24 cellular contexts compared by ENCODE assay signal in the genomic region with DNA sequence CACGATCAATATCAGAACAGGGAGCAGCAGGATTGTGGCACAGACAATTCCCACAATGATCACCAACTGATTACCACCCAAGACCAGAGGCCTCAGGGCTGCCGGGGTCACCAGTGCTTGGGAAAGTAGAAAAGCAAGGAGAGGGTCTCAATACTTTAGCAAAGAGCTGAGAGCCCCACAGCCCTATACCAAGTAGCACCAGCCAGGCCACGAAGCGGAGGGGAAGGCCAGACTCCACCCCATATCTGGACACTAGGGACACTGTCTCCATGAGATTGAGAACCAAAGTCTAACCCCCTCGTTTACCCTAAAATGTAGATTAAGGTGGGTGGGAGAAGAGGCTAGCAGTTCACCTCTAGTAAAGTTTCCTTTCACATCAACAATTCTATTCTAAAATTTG. TPM values are rescaled to one million over a fixed set of nuclear protein-coding genes. Genes with fewer than 3 reads are reported as not detected.
"Had no signal": no experiment of that assay in that cellular context is flagged by ENCODE, and none has a peak within 500 bp of the region (broad histone marks: within the 10 kb centered on the region; RNA-seq: fewer than 3 reads in every experiment).

No MANE protein-coding gene starts in this region.

- ATAC-seq: K562, WTC11 had no signal

- DNase-seq: activated CD4-positive, CD25-positive, alpha-beta regulatory T cell treated with anti-CD3 and anti-CD28 coated beads, Interleukin-2, amount 50 U/mL, for 72 hours; activated gamma-delta T cell; amygdala; Karpas-422; MM.1S; NCI-H1105; NCI-H1436; NCI-H187; NCI-H2081; NCI-H510A treated with DMSO at 0.1 percent for 48 hours; NCI-H69; NK-92 treated with Interleukin-12 subunit alpha and Interleukin-12 subunit beta, amount 100 ng/mL, for 24 hours; Peyer's patch; SHP77 treated with DMSO at 0.1 percent for 48 hours; T-helper 9 cell had no signal

- H3K27ac Mint-ChIP-seq: activated naive CD4-positive, alpha-beta T cell treated with anti-CD3 and anti-CD28 coated beads for 36 hours; activated naive CD8-positive, alpha-beta T cell; activated T-helper 17 cell treated with anti-CD3 and anti-CD28 coated beads, Interleukin-2, amount 50 U/mL, for 72 hours; brain; WTC11 had no signal

- H3K4me3 Mint-ChIP-seq: activated naive CD4-positive, alpha-beta T cell treated with anti-CD3 and anti-CD28 coated beads for 36 hours; activated naive CD8-positive, alpha-beta T cell; activated T-helper 17 cell treated with anti-CD3 and anti-CD28 coated beads, Interleukin-2, amount 50 U/mL, for 72 hours; brain; WTC11 had no signal

- H3K27me3 Mint-ChIP-seq: activated naive CD8-positive, alpha-beta T cell; activated T-helper 17 cell treated with anti-CD3 and anti-CD28 coated beads, Interleukin-2, amount 50 U/mL, for 72 hours had no signal

- H3K4me3 ChIP-seq: K562, Peyer's patch had no signal

- H3K9me3 Mint-ChIP-seq: activated naive CD4-positive, alpha-beta T cell treated with anti-CD3 and anti-CD28 coated beads for 36 hours; activated T-helper 17 cell treated with anti-CD3 and anti-CD28 coated beads, Interleukin-2, amount 50 U/mL, for 72 hours; brain; T-helper 1 cell treated with Interleukin-12 subunit alpha and Interleukin-12 subunit beta and Interleukin-4 antibody, amounts not matched to agents 30 μg/mL and 1 μg/mL, for 36 hours; WTC11 had no signal

- H3K27me3 ChIP-seq: Peyer's patch had no signal

- H3K36me3 Mint-ChIP-seq: brain, WTC11 had no signal

- H3K9me3 ChIP-seq: Peyer's patch had no signal

- H3K36me3 ChIP-seq: Peyer's patch had no signal

RNA-seq across cellular contexts. Expression of a gene that starts 24.1 kb away (rescaled TPM):
- total RNA-seq: activated naive CD4-positive, alpha-beta T cell treated with anti-CD3 and anti-CD28 coated beads for 36 hours; K562; SK-MEL-5 had no signal
- polyA plus RNA-seq: K562 had no signal

RNA-seq across cellular contexts. Expression of a gene that starts 24.3 kb away (rescaled TPM):
- total RNA-seq: astrocyte, SK-MEL-5 had no signal

RNA-seq across cellular contexts. Expression of a gene that starts 47.9 kb away (rescaled TPM):
- total RNA-seq: K562, SK-MEL-5 had no signal

RNA-seq across cellular contexts. Expression of a gene that starts 51.7 kb away (rescaled TPM):
- total RNA-seq: SK-MEL-5 had no signal
